ENCODE assay signal across 9 cellular contexts in the genomic region with DNA sequence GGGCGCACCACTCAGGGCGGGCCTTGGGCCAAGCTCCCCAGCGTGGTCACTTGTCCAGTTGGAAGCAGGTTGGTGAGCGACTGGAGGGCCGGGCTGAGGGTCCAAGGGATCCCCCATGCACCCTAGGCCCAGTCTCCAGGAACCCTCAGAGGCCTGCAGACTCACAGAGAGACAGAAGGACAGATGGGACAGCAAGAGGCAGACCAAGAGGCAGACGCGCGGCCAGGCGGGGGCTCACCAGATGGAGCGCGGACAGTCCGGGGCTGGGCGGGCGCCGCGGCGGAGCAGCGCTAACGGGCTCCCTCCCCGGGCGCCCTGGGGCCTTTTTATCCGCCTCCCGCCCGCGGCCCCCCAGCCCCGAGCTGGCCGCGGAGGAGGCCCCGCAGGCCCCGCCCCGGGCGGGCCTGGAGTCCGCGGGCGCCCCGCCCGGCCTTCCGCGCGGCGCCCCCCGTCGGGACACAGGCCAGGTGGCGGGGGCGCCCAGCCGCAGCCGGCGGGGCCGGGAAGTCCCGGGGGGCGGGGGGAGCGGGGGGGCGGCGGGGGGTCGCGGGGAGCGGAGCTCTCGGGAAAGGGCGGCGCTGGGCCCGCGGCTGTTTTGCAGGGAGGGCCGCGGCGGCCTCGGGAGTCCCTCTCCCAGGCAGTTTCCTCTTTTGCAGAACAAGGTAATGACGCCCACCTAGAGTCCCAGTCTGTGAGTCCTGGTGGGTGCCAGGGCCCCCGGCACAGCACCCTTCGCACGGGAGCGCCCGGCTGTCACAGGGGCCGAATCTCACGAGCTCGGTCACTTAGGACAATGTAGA. TPM values are rescaled to one million over a fixed set of nuclear protein-coding genes. Genes with fewer than 3 reads are reported as not detected.
DNase-seq lines count a peak whose midpoint lies in the region; ATAC-seq, FAIRE-seq and TF ChIP-seq lines count a peak whose summit lies in the region.
"Had no signal": no experiment of that assay in that cellular context is flagged by ENCODE, and none has a peak within 500 bp of the region (broad histone marks: within the 10 kb centered on the region; RNA-seq: fewer than 3 reads in every experiment).

TSS of gene LOXL4 (minus strand) at position 301 of the 800 bp plus-strand sequence. CDS start 5,175 bp downstream, outside the sequence.

- H3K27ac Mint-ChIP-seq in CD8-positive, alpha-beta T cell = no peak within 1 kb of the TSS
- no peak within 1 kb of the TSS for H3K27ac Mint-ChIP-seq in activated T-helper 2 cell treated with anti-CD3 and anti-CD28 coated beads, Interferon-gamma antibody, Interleukin-2, Interleukin-4, amounts not matched to agents 10 μg/mL and 5 μg/mL and 100 μg/mL, durations not matched to agents 14 hours and 24 hours and 36 hours

- H3K27me3 ChIP-seq in CD8-positive, alpha-beta T cell (ENCODE audit: insufficient read depth, low read length) = no peaks in the 10 kb centered on the region

- CTCF ChIA-PET in CD8-positive, alpha-beta T cell (lab: Charles Lee) = no interaction called here

- H3K36me3 Mint-ChIP-seq in CD8-positive, alpha-beta T cell = no peaks in the 10 kb centered on the region
- no peaks in the 10 kb centered on the region for H3K36me3 Mint-ChIP-seq in activated T-helper 2 cell treated with anti-CD3 and anti-CD28 coated beads, Interferon-gamma antibody, Interleukin-2, Interleukin-4, amounts not matched to agents 10 μg/mL and 5 μg/mL and 100 μg/mL, durations not matched to agents 14 hours and 24 hours and 36 hours (ENCODE audit: low read depth)

- TF ChIP-seq CTCF in CD8-positive, alpha-beta T cell (IDR thresholded peaks at IDR 0.05) = no peak
- no peak for TF ChIP-seq CTCF in HFF-Myc (IDR thresholded peaks at IDR 0.05; ENCODE audit: low read depth, low read length, missing control alignments)
- TF ChIP-seq CTCF in retinal pigment epithelial cell (conservative IDR thresholded peaks at IDR 0.05; ENCODE audit: low read depth, low read length) = no peak

- no peak within 1 kb of the TSS for H3K27ac ChIP-seq in CD8-positive, alpha-beta T cell (ENCODE audit: low read depth, low read length)

- peaks cover 33% of the 10 kb centered on the region for H3K27me3 Mint-ChIP-seq in CD8-positive, alpha-beta T cell (ENCODE audit: low read depth)
- peaks cover 53% of the 10 kb centered on the region for H3K27me3 Mint-ChIP-seq in activated T-helper 2 cell treated with anti-CD3 and anti-CD28 coated beads, Interferon-gamma antibody, Interleukin-2, Interleukin-4, amounts not matched to agents 10 μg/mL and 5 μg/mL and 100 μg/mL, durations not matched to agents 14 hours and 24 hours and 36 hours (ENCODE audit: low read depth)

- H3K4me3 Mint-ChIP-seq in CD8-positive, alpha-beta T cell = peak within 1 kb of the TSS; percentile 78
- H3K4me3 Mint-ChIP-seq in activated T-helper 2 cell treated with anti-CD3 and anti-CD28 coated beads, Interferon-gamma antibody, Interleukin-2, Interleukin-4, amounts not matched to agents 10 μg/mL and 5 μg/mL and 100 μg/mL, durations not matched to agents 14 hours and 24 hours and 36 hours (ENCODE audit: low read depth) = peak within 1 kb of the TSS; percentile 70

- H3K36me3 ChIP-seq in CD8-positive, alpha-beta T cell (ENCODE audit: insufficient read depth, low read length) = no peaks in the 10 kb centered on the region

- intact Hi-C loops in CD8-positive, alpha-beta T cell (cut with DNase I, micrococcal nuclease) = no loop called here
- intact Hi-C loops in activated T-helper 2 cell treated with anti-CD3 and anti-CD28 coated beads, Interferon-gamma antibody, Interleukin-2, Interleukin-4, amounts not matched to agents 10 μg/mL and 5 μg/mL and 100 μg/mL, durations not matched to agents 14 hours and 24 hours and 36 hours (cut with micrococcal nuclease) = no loop called here
- intact Hi-C loops in left ventricle myocardium superior (cut with micrococcal nuclease) = loop anchor here (10.0 kb wide), 1 partner anchor 47 kb away; no protein-coding TSS in a partner anchor

- H3K9me3 ChIP-seq in CD8-positive, alpha-beta T cell (ENCODE audit: low read length) = no peaks in the 10 kb centered on the region

- FAIRE-seq in GM19239 (lab: Jason Lieb, UNC) = no peak

- H3K4me1 ChIP-seq in CD8-positive, alpha-beta T cell (ENCODE audit: insufficient read depth, low read length) = no peaks in the 10 kb centered on the region

- peak; percentile 64 for ATAC-seq in CD8-positive, alpha-beta T cell
- ATAC-seq in left ventricle myocardium superior (peak; percentile 24), GM18868 (IDR thresholded peaks at IDR 0.05; ENCODE audit: unreplicated experiment) (no peak)

- peaks cover 10% of the 10 kb centered on the region for H3K4me1 Mint-ChIP-seq in CD8-positive, alpha-beta T cell (ENCODE audit: low read depth)
- H3K4me1 Mint-ChIP-seq in activated T-helper 2 cell treated with anti-CD3 and anti-CD28 coated beads, Interferon-gamma antibody, Interleukin-2, Interleukin-4, amounts not matched to agents 10 μg/mL and 5 μg/mL and 100 μg/mL, durations not matched to agents 14 hours and 24 hours and 36 hours (ENCODE audit: low read depth) = no peaks in the 10 kb centered on the region

- H3K4me3 ChIP-seq in CD8-positive, alpha-beta T cell (ENCODE audit: low read depth, low read length) = peak within 1 kb of the TSS; percentile 27
- peak within 1 kb of the TSS; percentile 49 for H3K4me3 ChIP-seq in HFF-Myc (replicated peaks; ENCODE audit: low read depth, low read length)
- H3K4me3 ChIP-seq in retinal pigment epithelial cell (ENCODE audit: low read length) = peak within 1 kb of the TSS; percentile 49

- POLR2A ChIA-PET in CD8-positive, alpha-beta T cell (lab: Charles Lee) = no interaction called here

- no peaks in the 10 kb centered on the region for H3K9me3 Mint-ChIP-seq in CD8-positive, alpha-beta T cell
- H3K9me3 Mint-ChIP-seq in activated T-helper 2 cell treated with anti-CD3 and anti-CD28 coated beads, Interferon-gamma antibody, Interleukin-2, Interleukin-4, amounts not matched to agents 10 μg/mL and 5 μg/mL and 100 μg/mL, durations not matched to agents 14 hours and 24 hours and 36 hours = no peaks in the 10 kb centered on the region

- DNase-seq in CD8-positive, alpha-beta T cell = peak in 1 of 7 experiments; percentile 21
- no peak for DNase-seq in HFF-Myc (ENCODE audit: extremely low read depth, low read depth)
- DNase-seq in activated T-helper 2 cell treated with anti-CD3 and anti-CD28 coated beads, Interferon-gamma antibody, Interleukin-2, Interleukin-4, amounts not matched to agents 10 μg/mL and 5 μg/mL and 100 μg/mL, durations not matched to agents 14 hours and 24 hours and 36 hours (ENCODE audit: low spot score) = no peak
- DNase-seq in left ventricle myocardium superior = peak; percentile 60
- DNase-seq in retinal pigment epithelial cell (ENCODE audit: low read depth) = no peak
- DNase-seq in GM19239 (ENCODE audit: insufficient read length, low spot score) = no peak
- DNase-seq in central memory CD4-positive, alpha-beta T cell = no peak

RNA-seq across cellular contexts. Expression of gene LOXL4, which starts in this region (rescaled TPM):
- total RNA-seq in CD8-positive, alpha-beta T cell = under 1 TPM in 1 of 2 experiments, not detected in 1; 0.08 TPM
- not detected in 2 replicates for total RNA-seq in activated T-helper 2 cell treated with anti-CD3 and anti-CD28 coated beads, Interferon-gamma antibody, Interleukin-2, Interleukin-4, amounts not matched to agents 10 μg/mL and 5 μg/mL and 100 μg/mL, durations not matched to agents 14 hours and 24 hours and 36 hours
- 0.47 TPM for total RNA-seq in left ventricle myocardium superior
- total RNA-seq: HT1080 had no signal

Comparison
In these comparisons a context has a peak if more than half of its experiments do, and no peak if none do; other contexts are left out.
1. Peak in ATAC-seq and H3K4me3 ChIP-seq in CD8-positive, alpha-beta T cell; RNA of the gene not detected or under 1 TPM.
2. Peak in DNase-seq and ATAC-seq in left ventricle myocardium superior; RNA of the gene not detected or under 1 TPM.